30 cellular contexts compared by ENCODE assay signal in genomic region chr17:3981455-3981854, GRCh38. TPM values are rescaled to one million over a fixed set of nuclear protein-coding genes. Genes with fewer than 3 reads are reported as not detected.
DNase-seq lines count a peak whose midpoint lies in the region; ATAC-seq, FAIRE-seq and TF ChIP-seq lines count a peak whose summit lies in the region.
"Had no signal": no experiment of that assay in that cellular context is flagged by ENCODE, and none has a peak within 500 bp of the region (broad histone marks: within the 10 kb centered on the region; RNA-seq: fewer than 3 reads in every experiment).

No MANE protein-coding gene starts in this region.

- no peak overlapping the region for H2AK5ac ChIP-seq in H1 (ENCODE audit: low read depth, low read length)

- H4K8ac ChIP-seq in H1 (ENCODE audit: extremely low read depth, insufficient read depth, low read length) = peak overlapping the region; percentile 54; the same call in 1 of the 2 replicates

- no peaks in the 10 kb centered on the region for H3K27me3 ChIP-seq in HUES6 (ENCODE audit: control insufficient read depth, insufficient read depth, low read length)
- H3K27me3 ChIP-seq in H1 (replicated peaks in 1 of 4; ENCODE audit: control insufficient read depth in 3 of 4, extremely low read depth in 1 of 4, insufficient read depth in 3 of 4, low read length in 3 of 4) = no peaks in the 10 kb centered on the region
- peaks cover 4% of the 10 kb centered on the region for H3K27me3 ChIP-seq in gastroesophageal sphincter
- H3K27me3 ChIP-seq: BE2C, colonic mucosa, MG63, SJSA1 had no signal

- no peak for FAIRE-seq in H1 (lab: Jason Lieb, UNC)
- FAIRE-seq: GM19239, RCC 7860 had no signal

- no peaks in the 10 kb centered on the region for H3K23me2 ChIP-seq in H1 (ENCODE audit: low read depth, low read length)

- no peaks in the 10 kb centered on the region for H4K20me1 ChIP-seq in H1 (replicated peaks in 1 of 2; ENCODE audit: control insufficient read depth in 1 of 2, insufficient read depth in 2 of 2, low read length in 2 of 2)

- no peak for ATAC-seq in gastroesophageal sphincter
- ATAC-seq: activated T-helper 17 cell treated with anti-CD3 and anti-CD28 coated beads, Interleukin-2, amount 50 U/mL, for 72 hours; esophagus mucosa; foreskin keratinocyte; left lobe of liver; T-helper 17 cell had no signal

- no peak overlapping the region for H3K14ac ChIP-seq in H1 (ENCODE audit: insufficient read length)

- H3K4me1 Mint-ChIP-seq in nephron progenitor cell = peaks cover 34% of the 10 kb centered on the region
- H3K4me1 Mint-ChIP-seq in activated CD4-positive, alpha-beta T cell treated with anti-CD3 and anti-CD28 coated beads, Interleukin-2, amount 10 ng/mL, durations not matched to agents 7 days and 5 days = peaks cover 20% of the 10 kb centered on the region
- H3K4me1 Mint-ChIP-seq: activated T-helper 17 cell treated with anti-CD3 and anti-CD28 coated beads, Interleukin-2, amount 50 U/mL, for 72 hours; mesothelial cell of epicardium had no signal

- H3K9me3 ChIP-seq in HUES6 (ENCODE audit: control insufficient read depth, insufficient read depth, low read depth, low read length) (0 out of 2 replicates have a peak, but pooled peaks cover 3% of the 10 kb centered on the region), H1 (ENCODE audit: insufficient read depth in 2 of 2, low read depth in 1 of 2, low read length in 1 of 2) (no peaks in the 10 kb centered on the region), gastroesophageal sphincter (peaks cover 0 to 10% (median 0%) of the 10 kb centered on the region in 3 donors)
- H3K9me3 ChIP-seq: BE2C, colonic mucosa, HAP-1, MG63, SJSA1 had no signal

- no peak for TF ChIP-seq RAD21 in H1 (IDR thresholded peaks at IDR 0.05 in 1 of 2, conservative IDR thresholded peaks at IDR 0.05 in 1 of 2; ENCODE audit: low read depth in 2 of 2, low read length in 2 of 2)

- H3K79me1 ChIP-seq in H1 (ENCODE audit: low read depth, low read length) = no peaks in the 10 kb centered on the region

- DNase-seq in ELF-1 (ENCODE audit: low read depth, low spot score) (peak; percentile 56), H1 (ENCODE audit: low read depth in 1 of 2, low spot score in 2 of 2) (peak in 1 of 2 experiments; percentile 66), nephron progenitor cell (no peak), amniotic stem cell (lab: John Stamatoyannopoulos, UW) (no peak)
- DNase-seq in activated CD4-positive, alpha-beta T cell treated with anti-CD3 and anti-CD28 coated beads, Interleukin-2, amount 10 ng/mL, durations not matched to agents 7 days and 5 days = no peak
- DNase-seq: ACHN; activated CD4-positive, alpha-beta T cell treated with anti-CD3 and anti-CD28 coated beads, Interleukin-2, amount 50 U/mL, for 1 hour; activated naive CD4-positive, alpha-beta T cell treated with anti-CD3 and anti-CD28 coated beads, Interleukin-2, amount 50 U/mL, for 16 hours; BE2C; colonic mucosa; DMS153; foreskin keratinocyte; KBM-7; MG63; naive B cell; NCI-H1105 treated with DMSO at 0.1 percent for 48 hours; NCI-H345; NCI-H774; T-helper 17 cell had no signal

- H3K4me3 Mint-ChIP-seq in nephron progenitor cell = no peak overlapping the region
- H3K4me3 Mint-ChIP-seq in activated CD4-positive, alpha-beta T cell treated with anti-CD3 and anti-CD28 coated beads, Interleukin-2, amount 10 ng/mL, durations not matched to agents 7 days and 5 days = no peak overlapping the region
- H3K4me3 Mint-ChIP-seq: activated T-helper 17 cell treated with anti-CD3 and anti-CD28 coated beads, Interleukin-2, amount 50 U/mL, for 72 hours; mesothelial cell of epicardium; naive B cell; T-helper 17 cell had no signal

- H2BK20ac ChIP-seq in H1 (ENCODE audit: low read length) = 0 out of 2 replicates have a peak overlapping the region, but pooled peaks have one; percentile 63

- peaks cover 7% of the 10 kb centered on the region for H3K9me3 Mint-ChIP-seq in nephron progenitor cell
- H3K9me3 Mint-ChIP-seq in activated CD4-positive, alpha-beta T cell treated with anti-CD3 and anti-CD28 coated beads, Interleukin-2, amount 10 ng/mL, durations not matched to agents 7 days and 5 days = no peaks in the 10 kb centered on the region
- H3K9me3 Mint-ChIP-seq: activated T-helper 17 cell treated with anti-CD3 and anti-CD28 coated beads, Interleukin-2, amount 50 U/mL, for 72 hours; naive B cell had no signal

- H4K5ac ChIP-seq in H1 (ENCODE audit: insufficient read length, low read depth, low read length) = no peak overlapping the region

- H2BK120ac ChIP-seq in H1 (replicated peaks; ENCODE audit: low read depth, low read length) = no peak overlapping the region

- no peak overlapping the region for H3K27ac ChIP-seq in HUES6 (ENCODE audit: low read depth, low read length)
- peak overlapping the region; percentile 13; the same call in 1 of the 2 replicates for H3K27ac ChIP-seq in H1 (ENCODE audit: low read depth, low read length)
- no peak overlapping the region for H3K27ac ChIP-seq in gastroesophageal sphincter
- H3K27ac ChIP-seq: colonic mucosa, foreskin keratinocyte, SJSA1, tibial nerve had no signal

- H2BK15ac ChIP-seq in H1 (ENCODE audit: low read length) = peak overlapping the region; percentile 1; the same call in 1 of the 2 replicates

- peak overlapping the region; percentile 22 to 31; a peak in 2 of 4 replicates for H3K4me2 ChIP-seq in H1 (ENCODE audit: insufficient read depth in 1 of 2, low read depth in 2 of 2, low read length in 2 of 2)

- H3K36me3 Mint-ChIP-seq in nephron progenitor cell (ENCODE audit: low read depth) = no peaks in the 10 kb centered on the region
- H3K36me3 Mint-ChIP-seq in activated CD4-positive, alpha-beta T cell treated with anti-CD3 and anti-CD28 coated beads, Interleukin-2, amount 10 ng/mL, durations not matched to agents 7 days and 5 days (ENCODE audit: low read depth) = no peaks in the 10 kb centered on the region
- H3K36me3 Mint-ChIP-seq: mesothelial cell of epicardium, naive B cell had no signal

- TF ChIP-seq EP300 in H1 (IDR thresholded peaks at IDR 0.05; ENCODE audit: borderline replicate concordance in 1 of 2, low read depth in 2 of 2, low read length in 2 of 2) (no peak), gastroesophageal sphincter (IDR thresholded peaks at IDR 0.05) (no peak)

- H3K4me3 ChIP-seq in HUES6 (ENCODE audit: low read depth, low read length) = peak overlapping the region; percentile 24
- H3K4me3 ChIP-seq in H1 (ENCODE audit: extremely low read depth in 1 of 4, insufficient read depth in 2 of 4, low read depth in 3 of 4, low read length in 4 of 4) = no peak overlapping the region
- no peak overlapping the region for H3K4me3 ChIP-seq in gastroesophageal sphincter
- H3K4me3 ChIP-seq: colonic mucosa, HAP-1, MG63, SJSA1, tibial nerve had no signal

- H3K4ac ChIP-seq in H1 (replicated peaks; ENCODE audit: insufficient read length, low read depth, low read length) = no peak overlapping the region

- H2BK5ac ChIP-seq in H1 (ENCODE audit: low read depth, low read length) = peak overlapping the region; percentile 8; the same call in 1 of the 2 replicates

- H3K27me3 Mint-ChIP-seq in nephron progenitor cell (ENCODE audit: low read depth, poor library complexity) = peaks cover 18% of the 10 kb centered on the region
- H3K27me3 Mint-ChIP-seq in activated CD4-positive, alpha-beta T cell treated with anti-CD3 and anti-CD28 coated beads, Interleukin-2, amount 10 ng/mL, durations not matched to agents 7 days and 5 days = peaks cover 2% of the 10 kb centered on the region
- H3K27me3 Mint-ChIP-seq: activated T-helper 17 cell treated with anti-CD3 and anti-CD28 coated beads, Interleukin-2, amount 50 U/mL, for 72 hours; naive B cell had no signal

- no peak for TF ChIP-seq CTCF in H1 (IDR thresholded peaks at IDR 0.05; ENCODE audit: control extremely low read depth in 1 of 3, insufficient read depth in 1 of 3, low read depth in 1 of 3, low read length in 3 of 3)
- TF ChIP-seq CTCF in nephron progenitor cell (IDR thresholded peaks at IDR 0.05) = no peak
- TF ChIP-seq CTCF in gastroesophageal sphincter (IDR thresholded peaks at IDR 0.05) = no peak

- H3K56ac ChIP-seq in H1 (replicated peaks; ENCODE audit: insufficient read length, low read depth, low read length) = no peak overlapping the region

- peak overlapping the region; percentile 85; the same call in 1 of the 2 replicates for H2AFZ ChIP-seq in H1 (ENCODE audit: low read length)

- CTCF ChIA-PET in H1 (lab: Charles Lee; ENCODE audit: partially characterized antibody) = interaction anchor here (0.7 to 1.8 kb wide), 10 partner anchors 12 to 135 kb away, joined by 3 to 9 read pairs (median 3); partner anchors contain the start of gene NCBP3
- CTCF ChIA-PET in activated CD4-positive, alpha-beta T cell treated with anti-CD3 and anti-CD28 coated beads, Interleukin-2, amount 10 ng/mL, durations not matched to agents 7 days and 5 days (lab: Charles Lee) = interaction anchor here (0.6 kb wide), 1 partner anchor 35 kb away, joined by 4 read pairs; no protein-coding TSS in a partner anchor

- H3K4me1 ChIP-seq in HUES6 (ENCODE audit: control insufficient read depth, insufficient read depth, low read length) (peaks cover 39% of the 10 kb centered on the region), H1 (replicated peaks in 1 of 4; ENCODE audit: control insufficient read depth in 3 of 4, insufficient read depth in 4 of 4, low read length in 3 of 4) (peaks cover 4 to 27% (median 19%) of the 10 kb centered on the region in 4 experiments), gastroesophageal sphincter (peaks cover 0 to 34% (median 4%) of the 10 kb centered on the region in 3 donors)
- H3K4me1 ChIP-seq: BE2C, foreskin keratinocyte, HAP-1 had no signal

- H4K91ac ChIP-seq in H1 (replicated peaks; ENCODE audit: insufficient read length, low read length) = peak overlapping the region; percentile 45

- H2BK12ac ChIP-seq in H1 (ENCODE audit: low read depth, low read length) = peak overlapping the region; percentile 41; the same call in 1 of the 2 replicates

- TF ChIP-seq POLR2A in H1 (IDR thresholded peaks at IDR 0.05; ENCODE audit: control extremely low read depth in 1 of 2, low read depth in 2 of 2, low read length in 2 of 2) (no peak), gastroesophageal sphincter (IDR thresholded peaks at IDR 0.05) (no peak)

- no peak overlapping the region for H3K23ac ChIP-seq in H1 (ENCODE audit: insufficient read length)

- 49% methylated on average over 23 of the region's 23 CpGs; no CpG with 5 or more reads in 1 of the 2 experiments for WGBS in H1 (ENCODE audit: extremely low coverage in 1 of 2, insufficient coverage in 1 of 2, insufficient read length in 1 of 2, insufficient replicate concordance in 2 of 2, low coverage in 1 of 2, low lambda C conversion rate in 2 of 2, missing lambda C conversion rate in 1 of 2), 2 experiments
- WGBS in gastroesophageal sphincter (ENCODE audit: low coverage in 1 of 2), 2 donors = 96 to 100% methylated on average over 4 to 5 of the region's 23 CpGs

- POLR2A ChIA-PET in H1 (lab: Charles Lee; ENCODE audit: partially characterized antibody) = interaction anchor here (0.6 to 1.1 kb wide), 2 partner anchors 14 to 35 kb away, joined by 3 to 4 read pairs; no protein-coding TSS in a partner anchor
- POLR2A ChIA-PET in activated CD4-positive, alpha-beta T cell treated with anti-CD3 and anti-CD28 coated beads, Interleukin-2, amount 10 ng/mL, durations not matched to agents 7 days and 5 days (lab: Charles Lee) = no interaction called here

- peak overlapping the region; percentile 21 for H3K27ac Mint-ChIP-seq in nephron progenitor cell
- H3K27ac Mint-ChIP-seq in activated CD4-positive, alpha-beta T cell treated with anti-CD3 and anti-CD28 coated beads, Interleukin-2, amount 10 ng/mL, durations not matched to agents 7 days and 5 days = no peak overlapping the region
- H3K27ac Mint-ChIP-seq: activated T-helper 17 cell treated with anti-CD3 and anti-CD28 coated beads, Interleukin-2, amount 50 U/mL, for 72 hours; mesothelial cell of epicardium; T-helper 17 cell had no signal

- peak overlapping the region; percentile 4; the same call in 1 of the 2 replicates for H3K18ac ChIP-seq in H1 (ENCODE audit: extremely low read depth, low read length)

- H3K36me3 ChIP-seq in HUES6 (ENCODE audit: control insufficient read depth, insufficient read depth, low read length) (no peaks in the 10 kb centered on the region), H1 (ENCODE audit: control insufficient read depth in 2 of 4, insufficient read depth in 4 of 4, low read length in 3 of 4) (no peaks in the 10 kb centered on the region), gastroesophageal sphincter (no peaks in the 10 kb centered on the region)
- H3K36me3 ChIP-seq: BE2C, colonic mucosa, HAP-1, MG63, SJSA1, tibial nerve had no signal

- H3K9ac ChIP-seq in HUES6 (ENCODE audit: low read length) = no peak overlapping the region
- 0 out of 7 replicates have a peak overlapping the region, but pooled peaks of 1 of the 4 experiments have one; percentile 12 for H3K9ac ChIP-seq in H1 (replicated peaks in 1 of 4; ENCODE audit: extremely low read depth in 1 of 4, low read depth in 3 of 4, low read length in 3 of 4)

- H3K79me2 ChIP-seq in H1 (ENCODE audit: control insufficient read depth in 1 of 2, insufficient read depth in 2 of 2, low read length in 2 of 2) = no peaks in the 10 kb centered on the region

RNA-seq across cellular contexts. Expression of gene ATP2A3, which starts 17.2 kb away (rescaled TPM):
- 32.0 and 32.5 TPM in 2 replicates for total RNA-seq in H1 (2021; fragmentation: NEBNext Ultra II Directional; extraction: Animal tissue kit (Norgen Biotek cat#: 25700))
- 18.4 and 28.7 TPM in 2 replicates for polyA plus RNA-seq in H1 (2011; rRNA removed)
- polyA plus RNA-seq in H1 (2011; cell fraction: cytosol; rRNA removed) = 17.3 TPM
- polyA plus RNA-seq in H1 (2011; cell fraction: nucleus; rRNA removed) = 53.0 TPM
- polyA plus RNA-seq in H1 (2012, experiment 1 of 2) = 15.4 to 27.6 TPM (median 23.1 TPM) in 4 replicates
- 16.2 TPM for polyA plus RNA-seq in H1 (2012, experiment 2 of 2)
- 40.2 TPM for polyA plus RNA-seq in H1 (2013, experiment 1 of 2)
- polyA plus RNA-seq in H1 (2013, experiment 2 of 2) = 37.1 TPM
- polyA minus RNA-seq in H1 (2011; rRNA and poly(A)+ RNA removed) = 12.7 and 14.2 TPM in 2 replicates
- 13.9 TPM for polyA minus RNA-seq in H1 (2011; cell fraction: cytosol; rRNA and poly(A)+ RNA removed)
- 22.1 TPM for polyA minus RNA-seq in H1 (2011; cell fraction: nucleus; rRNA and poly(A)+ RNA removed)
- total RNA-seq in activated CD4-positive, alpha-beta T cell treated with anti-CD3 and anti-CD28 coated beads, Interleukin-2, amount 10 ng/mL, durations not matched to agents 7 days and 5 days = 100 to 1,000 TPM; 294 to 329 TPM
- 10 to 100 TPM in 3 of 4 donors, 1 to 10 TPM in 1; 5.9 to 35.9 (median 18.1) TPM for total RNA-seq in gastroesophageal sphincter
